In genomic region chr11:118996926-118997626, GRCh38 we compare ENCODE assay signal across 8 cellular contexts. TPM values are rescaled to one million over a fixed set of nuclear protein-coding genes. Genes with fewer than 3 reads are reported as not detected.
A peak's percentile ranks its signal among the peaks of the same experiment; 100 is the strongest.
DNase-seq lines count a peak whose midpoint lies in the region; ATAC-seq, FAIRE-seq and TF ChIP-seq lines count a peak whose summit lies in the region.

No MANE protein-coding gene starts in this region.

- H3K9ac ChIP-seq in SK-N-SH (peak overlapping the region; percentile 78), keratinocyte (ENCODE audit: control insufficient read depth, extremely low read depth, insufficient read depth, low read length) (peak overlapping the region; percentile 76)

- TF ChIP-seq CTCF in SK-N-SH (IDR thresholded peaks at IDR 0.05) (peak; percentile 47), brain (conservative IDR thresholded peaks at IDR 0.05) (peak in 1 of 2 experiments; percentile 24), keratinocyte (optimal IDR thresholded peaks at IDR 0.05 in 1 of 3, IDR thresholded peaks at IDR 0.05 in 1 of 3, conservative IDR thresholded peaks at IDR 0.05 in 1 of 3; ENCODE audit: extremely low read depth in 1 of 3, insufficient read depth in 2 of 3, low read length in 3 of 3) (peak in 2 of 3 experiments; percentile 35 to 41)

- peaks cover 24% of the 10 kb centered on the region for H3K36me3 Mint-ChIP-seq in brain

- peak overlapping the region; percentile 26 to 67; a peak in 3 of 4 replicates for H3K27ac ChIP-seq in SK-N-SH (ENCODE audit: low read depth in 2 of 2, low read length in 1 of 2)
- H3K27ac ChIP-seq in keratinocyte (ENCODE audit: control insufficient read depth, insufficient read depth, low read length) = peak overlapping the region; percentile 23

- CTCF ChIA-PET in SK-N-SH (lab: Yijun Ruan, JAX) = interaction anchor here (0.6 to 4.1 kb wide), 8 partner anchors 15 to 307 kb away, joined by 3 to 13 read pairs (median 4); partner anchors contain the start of genes BCL9L and UPK2

- peaks cover 3 to 24% of the 10 kb centered on the region in 2 experiments for H3K36me3 ChIP-seq in SK-N-SH (replicated peaks in 1 of 2; ENCODE audit: control insufficient read depth in 1 of 2, insufficient read depth in 2 of 2, low read length in 1 of 2)
- peaks cover 3 to 7% of the 10 kb centered on the region in 2 experiments for H3K36me3 ChIP-seq in keratinocyte (ENCODE audit: control insufficient read depth in 2 of 2, extremely low read depth in 1 of 2, insufficient read depth in 2 of 2, low read length in 2 of 2)

- no peak for TF ChIP-seq EP300 in SK-N-SH (IDR thresholded peaks at IDR 0.05; ENCODE audit: borderline replicate concordance in 1 of 2, low read depth in 1 of 2, low read length in 1 of 2)

- H3K9me3 ChIP-seq in SK-N-SH (no peaks in the 10 kb centered on the region), keratinocyte (ENCODE audit: control insufficient read depth, low read depth, low read length) (no peaks in the 10 kb centered on the region)

- H3K4me1 Mint-ChIP-seq in brain = peaks cover 43% of the 10 kb centered on the region

- no peaks in the 10 kb centered on the region for H3K27me3 ChIP-seq in SK-N-SH (ENCODE audit: insufficient read depth)
- H3K27me3 ChIP-seq in keratinocyte (ENCODE audit: control insufficient read depth, extremely low read depth, insufficient read depth, low read length) = no peaks in the 10 kb centered on the region

- H3K27me3 Mint-ChIP-seq in brain = peaks cover 10% of the 10 kb centered on the region

- no peak for DNase-seq in activated CD4-positive, CD25-positive, alpha-beta regulatory T cell (lab: John Stamatoyannopoulos, UW)
- peak; percentile 66 for DNase-seq in SK-N-SH
- DNase-seq in keratinocyte (ENCODE audit: low read depth, low spot score) = no peak
- peak; percentile 59 for DNase-seq in stimulated activated CD4-positive, alpha-beta T cell treated with anti-CD3 and anti-CD28 coated beads, Interleukin-4, amount 100 ng/mL, for 24 hours
- no peak for DNase-seq in globus pallidus (ENCODE audit: low spot score)

- H3K9me1 ChIP-seq in keratinocyte (ENCODE audit: control insufficient read depth, extremely low read depth, insufficient read depth, low read length) = no peaks in the 10 kb centered on the region

- no peaks in the 10 kb centered on the region for H3K9me2 ChIP-seq in SK-N-SH

- H3K27ac Mint-ChIP-seq in brain = peak overlapping the region; percentile 91 to 99 (median 97)

- H3K4me2 ChIP-seq in SK-N-SH (peak overlapping the region; percentile 98), keratinocyte (ENCODE audit: control insufficient read depth, extremely low read depth, insufficient read depth, low read depth, low read length) (peak overlapping the region; percentile 98)

- FAIRE-seq in keratinocyte (lab: Jason Lieb, UNC) = peak; percentile 62

- TF ChIP-seq RAD21 in SK-N-SH (IDR thresholded peaks at IDR 0.05; ENCODE audit: low read length) = no peak

- H4K20me1 ChIP-seq in SK-N-SH (ENCODE audit: insufficient read depth) (no peaks in the 10 kb centered on the region), keratinocyte (ENCODE audit: control insufficient read depth, extremely low read depth, insufficient read depth, low read length) (no peaks in the 10 kb centered on the region)

- POLR2A ChIA-PET in SK-N-SH (lab: Yijun Ruan, JAX) = interaction anchor here (1.0 to 1.6 kb wide), 3 partner anchors 8 to 206 kb away, joined by 3 to 5 read pairs (median 3); partner anchors contain the start of gene DDX6

- dilution Hi-C loops in keratinocyte (cut with MboI; ENCODE audit: extremely low pct_ligation_motif_present, low sequenced_read_pairs) = no loop called here

- peak; percentile 27 to 39 for ATAC-seq in activated CD4-positive, CD25-positive, alpha-beta regulatory T cell treated with anti-CD3 and anti-CD28 coated beads, Interleukin-2, amount 50 U/mL, for 24 hours
- ATAC-seq in HG03066 (IDR thresholded peaks at IDR 0.05; ENCODE audit: low read depth, unreplicated experiment) = peak; percentile 14

- H3K79me2 ChIP-seq in SK-N-SH (ENCODE audit: insufficient read depth) = peaks cover 51% of the 10 kb centered on the region
- H3K79me2 ChIP-seq in keratinocyte (ENCODE audit: control insufficient read depth, insufficient read depth, low read length) = peaks cover 21% of the 10 kb centered on the region

- WGBS in SK-N-SH (ENCODE audit: low lambda C conversion rate) = 24% methylated on average over 16 of the region's 22 CpGs

- H3K4me3 ChIP-seq in SK-N-SH (ENCODE audit: low read depth in 2 of 2, low read length in 1 of 2) (peak overlapping the region; percentile 77 to 97), keratinocyte (ENCODE audit: control insufficient read depth in 2 of 3, extremely low read depth in 1 of 3, insufficient read depth in 2 of 3, low read depth in 1 of 3, low read length in 3 of 3) (peak overlapping the region; percentile 60 to 95 (median 93))

- H2AFZ ChIP-seq in SK-N-SH (ENCODE audit: low read depth) = peak overlapping the region; percentile 99
- peak overlapping the region; percentile 100 for H2AFZ ChIP-seq in keratinocyte (ENCODE audit: control insufficient read depth, low read length)

- H3K4me1 ChIP-seq in SK-N-SH (ENCODE audit: control insufficient read depth in 1 of 2, insufficient read depth in 2 of 2, low read depth in 1 of 2, low read length in 1 of 2) (peaks cover 5 to 16% of the 10 kb centered on the region in 2 experiments; a peak in 3 of 4 replicates), keratinocyte (ENCODE audit: control insufficient read depth, extremely low read depth, insufficient read depth, low read length) (peaks cover 26% of the 10 kb centered on the region)

- H3K4me3 Mint-ChIP-seq in brain = peak overlapping the region; percentile 94 to 100 (median 98)

- peaks cover 23% of the 10 kb centered on the region for H3F3A ChIP-seq in SK-N-SH (replicated peaks; ENCODE audit: insufficient read depth)

- H3K9me3 Mint-ChIP-seq in brain = no peaks in the 10 kb centered on the region

RNA-seq across cellular contexts. Expression of gene CENATAC, which starts 0.9 kb away (rescaled TPM):
- polyA plus RNA-seq in SK-N-SH (2012; rRNA removed) = 16.0 and 19.8 TPM in 2 replicates
- polyA plus RNA-seq in SK-N-SH (2012; cell fraction: cytosol; rRNA removed) = 5.4 and 6.3 TPM in 2 replicates
- 103 and 135 TPM in 2 replicates for polyA plus RNA-seq in SK-N-SH (2012; cell fraction: nucleus; rRNA removed)
- polyA plus RNA-seq in brain (ENCODE audit: insufficient read depth, low read depth, low replicate concordance) = 6.2 TPM
- 11.9 to 22.6 TPM (median 14.9 TPM) in 3 replicates for polyA plus RNA-seq in keratinocyte
- polyA plus RNA-seq in keratinocyte (2011; ENCODE audit: low read depth) = 18.2 TPM
- 2.7 and 3.6 TPM in 2 replicates for polyA plus RNA-seq in keratinocyte (2011; cell fraction: cytosol; rRNA removed)
- 60.5 and 67.0 TPM in 2 replicates for polyA plus RNA-seq in keratinocyte (2011; cell fraction: nucleus; rRNA removed)
- 7.9 and 17.4 TPM in 2 replicates for polyA plus RNA-seq in keratinocyte (2012; ENCODE audit: low replicate concordance)
- polyA minus RNA-seq in keratinocyte = 4.3 to 27.3 TPM (median 16.1 TPM) in 3 replicates
- 2.7 TPM for polyA minus RNA-seq in keratinocyte (2011; cell fraction: cytosol; rRNA and poly(A)+ RNA removed)
- 23.1 and 42.0 TPM in 2 replicates for polyA minus RNA-seq in keratinocyte (2011; cell fraction: nucleus; rRNA and poly(A)+ RNA removed)

RNA-seq across cellular contexts. Expression of gene RPS25, which starts 21.1 kb away (rescaled TPM):
- polyA plus RNA-seq in SK-N-SH (2012; rRNA removed) = 2,335 and 2,688 TPM in 2 replicates
- polyA plus RNA-seq in SK-N-SH (2012; cell fraction: cytosol; rRNA removed) = 3,219 and 4,860 TPM in 2 replicates
- 490 and 600 TPM in 2 replicates for polyA plus RNA-seq in SK-N-SH (2012; cell fraction: nucleus; rRNA removed)
- polyA plus RNA-seq in brain (ENCODE audit: insufficient read depth, low read depth, low replicate concordance) = 1,223 TPM
- 650 to 2,463 TPM (median 978 TPM) in 3 replicates for polyA plus RNA-seq in keratinocyte
- polyA plus RNA-seq in keratinocyte (2011; ENCODE audit: low read depth) = 1,677 TPM
- 2,647 and 3,511 TPM in 2 replicates for polyA plus RNA-seq in keratinocyte (2011; cell fraction: cytosol; rRNA removed)
- 639 and 1,109 TPM in 2 replicates for polyA plus RNA-seq in keratinocyte (2011; cell fraction: nucleus; rRNA removed)
- polyA plus RNA-seq in keratinocyte (2012; ENCODE audit: low replicate concordance) = 932 and 1,579 TPM in 2 replicates
- polyA minus RNA-seq in keratinocyte = 21.1 to 230 TPM (median 131 TPM) in 3 replicates
- 460 TPM for polyA minus RNA-seq in keratinocyte (2011; cell fraction: cytosol; rRNA and poly(A)+ RNA removed)
- 30.3 and 51.6 TPM in 2 replicates for polyA minus RNA-seq in keratinocyte (2011; cell fraction: nucleus; rRNA and poly(A)+ RNA removed)

RNA-seq across cellular contexts. Expression of gene TRAPPC4, which starts 21.5 kb away (rescaled TPM):
- polyA plus RNA-seq in SK-N-SH (2012; rRNA removed) (299 and 368 TPM in 2 replicates), brain (ENCODE audit: insufficient read depth, low read depth, low replicate concordance) (120 TPM), keratinocyte (113 to 121 TPM (median 119 TPM) in 3 replicates)
- polyA plus RNA-seq in SK-N-SH (2012; cell fraction: cytosol; rRNA removed) = 280 and 301 TPM in 2 replicates
- 172 and 215 TPM in 2 replicates for polyA plus RNA-seq in SK-N-SH (2012; cell fraction: nucleus; rRNA removed)
- polyA plus RNA-seq in keratinocyte (2011; ENCODE audit: low read depth) = 39.0 TPM
- 94.7 and 148 TPM in 2 replicates for polyA plus RNA-seq in keratinocyte (2011; cell fraction: cytosol; rRNA removed)
- polyA plus RNA-seq in keratinocyte (2011; cell fraction: nucleus; rRNA removed) = 102 and 109 TPM in 2 replicates
- polyA plus RNA-seq in keratinocyte (2012; ENCODE audit: low replicate concordance) = 77.7 and 104 TPM in 2 replicates
- polyA minus RNA-seq in keratinocyte = 61.2 to 78.1 TPM (median 68.5 TPM) in 3 replicates
- polyA minus RNA-seq in keratinocyte (2011; cell fraction: cytosol; rRNA and poly(A)+ RNA removed) = 26.9 TPM
- 25.5 and 29.6 TPM in 2 replicates for polyA minus RNA-seq in keratinocyte (2011; cell fraction: nucleus; rRNA and poly(A)+ RNA removed)

RNA-seq across cellular contexts. Expression of gene FOXR1, which starts 25.5 kb away (rescaled TPM):
- polyA plus RNA-seq in SK-N-SH (2012; rRNA removed) = not detected in 2 replicates
- not detected in 2 replicates for polyA plus RNA-seq in SK-N-SH (2012; cell fraction: cytosol; rRNA removed)
- not detected in 2 replicates for polyA plus RNA-seq in SK-N-SH (2012; cell fraction: nucleus; rRNA removed)
- 0.37 TPM for polyA plus RNA-seq in brain (ENCODE audit: insufficient read depth, low read depth, low replicate concordance)
- not detected in 3 replicates for polyA plus RNA-seq in keratinocyte
- not detected for polyA plus RNA-seq in keratinocyte (2011; ENCODE audit: low read depth)
- not detected in 2 replicates for polyA plus RNA-seq in keratinocyte (2011; cell fraction: cytosol; rRNA removed)
- not detected in 2 replicates for polyA plus RNA-seq in keratinocyte (2011; cell fraction: nucleus; rRNA removed)
- polyA plus RNA-seq in keratinocyte (2012; ENCODE audit: low replicate concordance) = not detected in 2 replicates
- polyA minus RNA-seq in keratinocyte = not detected in 3 replicates
- not detected for polyA minus RNA-seq in keratinocyte (2011; cell fraction: cytosol; rRNA and poly(A)+ RNA removed)
- not detected in 2 replicates for polyA minus RNA-seq in keratinocyte (2011; cell fraction: nucleus; rRNA and poly(A)+ RNA removed)

RNA-seq across cellular contexts. Expression of gene SLC37A4, which starts 33.6 kb away (rescaled TPM):
- polyA plus RNA-seq in SK-N-SH (2012; rRNA removed) = 21.8 and 22.1 TPM in 2 replicates
- 12.6 and 17.4 TPM in 2 replicates for polyA plus RNA-seq in SK-N-SH (2012; cell fraction: cytosol; rRNA removed)
- 48.3 and 61.6 TPM in 2 replicates for polyA plus RNA-seq in SK-N-SH (2012; cell fraction: nucleus; rRNA removed)
- 32.4 TPM for polyA plus RNA-seq in brain (ENCODE audit: insufficient read depth, low read depth, low replicate concordance)
- 17.0 to 25.0 TPM (median 20.2 TPM) in 3 replicates for polyA plus RNA-seq in keratinocyte
- polyA plus RNA-seq in keratinocyte (2011; ENCODE audit: low read depth) = 5.4 TPM
- polyA plus RNA-seq in keratinocyte (2011; cell fraction: cytosol; rRNA removed) = 9.3 and 11.7 TPM in 2 replicates
- 38.3 and 38.4 TPM in 2 replicates for polyA plus RNA-seq in keratinocyte (2011; cell fraction: nucleus; rRNA removed)
- 10.2 and 14.9 TPM in 2 replicates for polyA plus RNA-seq in keratinocyte (2012; ENCODE audit: low replicate concordance)
- polyA minus RNA-seq in keratinocyte = 29.9 to 39.6 TPM (median 30.5 TPM) in 3 replicates
- polyA minus RNA-seq in keratinocyte (2011; cell fraction: cytosol; rRNA and poly(A)+ RNA removed) = 11.5 TPM
- polyA minus RNA-seq in keratinocyte (2011; cell fraction: nucleus; rRNA and poly(A)+ RNA removed) = 11.9 and 14.5 TPM in 2 replicates

Comparison
In these comparisons a context has a peak if more than half of its experiments do, and no peak if none do; other contexts are left out.
1. DNase-seq: peak in SK-N-SH (single experiment) and stimulated activated CD4-positive, alpha-beta T cell treated with anti-CD3 and anti-CD28 coated beads, Interleukin-4, amount 100 ng/mL, for 24 hours (single experiment); none in activated CD4-positive, CD25-positive, alpha-beta regulatory T cell (0 of 4), keratinocyte (single experiment) and globus pallidus (single experiment).